ENCODE assay signal across 1 cellular context in genomic region chr17:42272162-42272561, GRCh38.
TF ChIP-seq lines count a peak whose summit lies in the region.

No MANE protein-coding gene starts in this region.

TF ChIP-seq in GM23338, 12 proteins besides CTCF, POLR2A, EP300 and RAD21:
- TF ChIP-seq, protein P1, sequence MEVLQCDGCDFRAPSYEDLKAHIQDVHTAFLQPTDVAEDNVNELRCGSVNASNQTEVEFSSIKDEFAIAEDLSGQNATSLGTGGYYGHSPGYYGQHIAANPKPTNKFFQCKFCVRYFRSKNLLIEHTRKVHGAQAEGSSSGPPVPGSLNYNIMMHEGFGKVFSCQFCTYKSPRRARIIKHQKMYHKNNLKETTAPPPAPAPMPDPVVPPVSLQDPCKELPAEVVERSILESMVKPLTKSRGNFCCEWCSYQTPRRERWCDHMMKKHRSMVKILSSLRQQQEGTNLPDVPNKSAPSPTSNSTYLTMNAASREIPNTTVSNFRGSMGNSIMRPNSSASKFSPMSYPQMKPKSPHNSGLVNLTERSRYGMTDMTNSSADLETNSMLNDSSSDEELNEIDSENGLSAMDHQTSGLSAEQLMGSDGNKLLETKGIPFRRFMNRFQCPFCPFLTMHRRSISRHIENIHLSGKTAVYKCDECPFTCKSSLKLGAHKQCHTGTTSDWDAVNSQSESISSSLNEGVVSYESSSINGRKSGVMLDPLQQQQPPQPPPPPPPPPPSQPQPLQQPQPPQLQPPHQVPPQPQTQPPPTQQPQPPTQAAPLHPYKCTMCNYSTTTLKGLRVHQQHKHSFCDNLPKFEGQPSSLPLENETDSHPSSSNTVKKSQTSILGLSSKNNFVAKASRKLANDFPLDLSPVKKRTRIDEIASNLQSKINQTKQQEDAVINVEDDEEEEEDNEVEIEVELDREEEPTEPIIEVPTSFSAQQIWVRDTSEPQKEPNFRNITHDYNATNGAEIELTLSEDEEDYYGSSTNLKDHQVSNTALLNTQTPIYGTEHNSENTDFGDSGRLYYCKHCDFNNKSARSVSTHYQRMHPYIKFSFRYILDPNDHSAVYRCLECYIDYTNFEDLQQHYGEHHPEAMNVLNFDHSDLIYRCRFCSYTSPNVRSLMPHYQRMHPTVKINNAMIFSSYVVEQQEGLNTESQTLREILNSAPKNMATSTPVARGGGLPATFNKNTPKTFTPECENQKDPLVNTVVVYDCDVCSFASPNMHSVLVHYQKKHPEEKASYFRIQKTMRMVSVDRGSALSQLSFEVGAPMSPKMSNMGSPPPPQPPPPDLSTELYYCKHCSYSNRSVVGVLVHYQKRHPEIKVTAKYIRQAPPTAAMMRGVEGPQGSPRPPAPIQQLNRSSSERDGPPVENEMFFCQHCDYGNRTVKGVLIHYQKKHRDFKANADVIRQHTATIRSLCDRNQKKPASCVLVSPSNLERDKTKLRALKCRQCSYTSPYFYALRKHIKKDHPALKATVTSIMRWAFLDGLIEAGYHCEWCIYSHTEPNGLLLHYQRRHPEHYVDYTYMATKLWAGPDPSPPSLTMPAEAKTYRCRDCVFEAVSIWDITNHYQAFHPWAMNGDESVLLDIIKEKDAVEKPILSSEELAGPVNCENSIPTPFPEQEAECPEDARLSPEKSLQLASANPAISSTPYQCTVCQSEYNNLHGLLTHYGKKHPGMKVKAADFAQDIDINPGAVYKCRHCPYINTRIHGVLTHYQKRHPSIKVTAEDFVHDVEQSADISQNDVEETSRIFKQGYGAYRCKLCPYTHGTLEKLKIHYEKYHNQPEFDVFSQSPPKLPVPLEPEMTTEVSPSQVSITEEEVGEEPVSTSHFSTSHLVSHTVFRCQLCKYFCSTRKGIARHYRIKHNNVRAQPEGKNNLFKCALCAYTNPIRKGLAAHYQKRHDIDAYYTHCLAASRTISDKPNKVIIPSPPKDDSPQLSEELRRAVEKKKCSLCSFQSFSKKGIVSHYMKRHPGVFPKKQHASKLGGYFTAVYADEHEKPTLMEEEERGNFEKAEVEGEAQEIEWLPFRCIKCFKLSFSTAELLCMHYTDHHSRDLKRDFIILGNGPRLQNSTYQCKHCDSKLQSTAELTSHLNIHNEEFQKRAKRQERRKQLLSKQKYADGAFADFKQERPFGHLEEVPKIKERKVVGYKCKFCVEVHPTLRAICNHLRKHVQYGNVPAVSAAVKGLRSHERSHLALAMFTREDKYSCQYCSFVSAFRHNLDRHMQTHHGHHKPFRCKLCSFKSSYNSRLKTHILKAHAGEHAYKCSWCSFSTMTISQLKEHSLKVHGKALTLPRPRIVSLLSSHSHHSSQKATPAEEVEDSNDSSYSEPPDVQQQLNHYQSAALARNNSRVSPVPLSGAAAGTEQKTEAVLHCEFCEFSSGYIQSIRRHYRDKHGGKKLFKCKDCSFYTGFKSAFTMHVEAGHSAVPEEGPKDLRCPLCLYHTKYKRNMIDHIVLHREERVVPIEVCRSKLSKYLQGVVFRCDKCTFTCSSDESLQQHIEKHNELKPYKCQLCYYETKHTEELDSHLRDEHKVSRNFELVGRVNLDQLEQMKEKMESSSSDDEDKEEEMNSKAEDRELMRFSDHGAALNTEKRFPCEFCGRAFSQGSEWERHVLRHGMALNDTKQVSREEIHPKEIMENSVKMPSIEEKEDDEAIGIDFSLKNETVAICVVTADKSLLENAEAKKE (CRISPR knock-in tag; IDR thresholded peaks at IDR 0.05): no peak
- no peak for TF ChIP-seq STAT1 (IDR thresholded peaks at IDR 0.05; ENCODE audit: unreplicated experiment)
- no peak for TF ChIP-seq POLR2AphosphoS5 (IDR thresholded peaks at IDR 0.05; ENCODE audit: low read depth)
- no peak for TF ChIP-seq EZH2phosphoT487 (IDR thresholded peaks at IDR 0.05; ENCODE audit: unreplicated experiment)
- TF ChIP-seq NANOG (IDR thresholded peaks at IDR 0.05; ENCODE audit: borderline replicate concordance): no peak
- no peak for TF ChIP-seq CREB1 (CRISPR knock-in tag; IDR thresholded peaks at IDR 0.05; ENCODE audit: low read depth)
- no peak for TF ChIP-seq ZNF114 (CRISPR knock-in tag; IDR thresholded peaks at IDR 0.05)
- no peak for TF ChIP-seq REST (IDR thresholded peaks at IDR 0.05; ENCODE audit: unreplicated experiment)
- no peak for TF ChIP-seq ZNF331 (CRISPR knock-in tag; IDR thresholded peaks at IDR 0.05; ENCODE audit: low read depth)
- TF ChIP-seq EZH2 (IDR thresholded peaks at IDR 0.05; ENCODE audit: low read depth, unreplicated experiment): no peak
